1 cellular context compared by ENCODE assay signal in genomic region chr7:37494940-37495339, GRCh38.
TF ChIP-seq lines count a peak whose summit lies in the region.

No MANE protein-coding gene starts in this region.

TF ChIP-seq in GM23338, 12 proteins besides CTCF, POLR2A, EP300 and RAD21:
- no peak for TF ChIP-seq EZH2phosphoT487 (IDR thresholded peaks at IDR 0.05; ENCODE audit: unreplicated experiment)
- no peak for TF ChIP-seq POLR2AphosphoS5 (IDR thresholded peaks at IDR 0.05; ENCODE audit: low read depth)
- TF ChIP-seq ZNF114 (CRISPR knock-in tag; IDR thresholded peaks at IDR 0.05): no peak
